In genomic region chr19:6632002-6632621, GRCh38 we compare ENCODE assay signal across 2 cellular contexts.
TF ChIP-seq lines count a peak whose summit lies in the region.

No MANE protein-coding gene starts in this region.

TF ChIP-seq in IMR-90, 13 proteins besides CTCF, POLR2A, EP300 and RAD21:
- no peak for TF ChIP-seq MXI1 (IDR thresholded peaks at IDR 0.05; ENCODE audit: borderline replicate concordance, low read depth, low read length)
- peak; percentile 51 for TF ChIP-seq SMC3 (IDR thresholded peaks at IDR 0.05; ENCODE audit: low read depth, low read length)
- TF ChIP-seq FOS (IDR thresholded peaks at IDR 0.05; ENCODE audit: low read depth, low read length): no peak
- TF ChIP-seq, protein P1, sequence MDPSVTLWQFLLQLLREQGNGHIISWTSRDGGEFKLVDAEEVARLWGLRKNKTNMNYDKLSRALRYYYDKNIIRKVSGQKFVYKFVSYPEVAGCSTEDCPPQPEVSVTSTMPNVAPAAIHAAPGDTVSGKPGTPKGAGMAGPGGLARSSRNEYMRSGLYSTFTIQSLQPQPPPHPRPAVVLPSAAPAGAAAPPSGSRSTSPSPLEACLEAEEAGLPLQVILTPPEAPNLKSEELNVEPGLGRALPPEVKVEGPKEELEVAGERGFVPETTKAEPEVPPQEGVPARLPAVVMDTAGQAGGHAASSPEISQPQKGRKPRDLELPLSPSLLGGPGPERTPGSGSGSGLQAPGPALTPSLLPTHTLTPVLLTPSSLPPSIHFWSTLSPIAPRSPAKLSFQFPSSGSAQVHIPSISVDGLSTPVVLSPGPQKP (IDR thresholded peaks at IDR 0.05; ENCODE audit: borderline replicate concordance, low read depth, low read length): no peak
- TF ChIP-seq MAFK (IDR thresholded peaks at IDR 0.05; ENCODE audit: low read depth, low read length): no peak
- TF ChIP-seq RFX5 (IDR thresholded peaks at IDR 0.05; ENCODE audit: low read depth, low read length): no peak

TF ChIP-seq in neural cell, 6 proteins besides CTCF, POLR2A, EP300 and RAD21:
- no peak for TF ChIP-seq MXI1 (conservative IDR thresholded peaks at IDR 0.05; ENCODE audit: poor library complexity, severe bottlenecking)
- no peak for TF ChIP-seq TAF1 (IDR thresholded peaks at IDR 0.05; ENCODE audit: low read depth)
- TF ChIP-seq EZH2 (IDR thresholded peaks at IDR 0.05; ENCODE audit: borderline replicate concordance, insufficient read depth, low read length, poor library complexity, severe bottlenecking): no peak
- peak; percentile 56 for TF ChIP-seq SMC3 (conservative IDR thresholded peaks at IDR 0.05; ENCODE audit: poor library complexity)
- TF ChIP-seq REST (IDR thresholded peaks at IDR 0.05; ENCODE audit: borderline replicate concordance): no peak
